6 cellular contexts compared by ENCODE assay signal in the genomic region with DNA sequence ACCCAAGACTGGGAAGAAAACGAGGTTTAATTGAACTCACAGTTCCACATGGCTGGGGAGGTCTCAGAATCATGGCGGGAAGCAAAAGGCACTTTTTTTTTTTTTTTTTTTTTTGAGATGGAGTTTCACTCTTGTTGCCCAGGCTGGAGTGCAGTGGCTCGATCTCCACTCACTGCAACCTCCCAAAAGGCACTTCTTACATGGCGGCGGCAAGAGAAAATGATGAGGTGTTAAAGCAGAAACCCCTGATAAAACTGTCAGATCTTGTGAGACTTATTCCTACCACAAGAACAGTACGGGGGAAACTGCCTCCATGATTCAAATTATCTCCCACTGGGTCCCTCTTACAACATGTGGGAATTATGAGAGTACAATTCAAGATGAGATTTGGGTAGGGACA. TPM values are rescaled to one million over a fixed set of nuclear protein-coding genes. Genes with fewer than 3 reads are reported as not detected.
DNase-seq lines count a peak whose midpoint lies in the region; ATAC-seq, FAIRE-seq and TF ChIP-seq lines count a peak whose summit lies in the region.
"Not testable (repeated sequence)": the region's sequence is repeated elsewhere in the genome, so short reads cannot be mapped to it uniquely, and the experiment has no call there.

No MANE protein-coding gene starts in this region.

- H3K9me3 ChIP-seq in H9 (ENCODE audit: control insufficient read depth, low read depth, low read length); lower lobe of right lung; spleen: not testable (repeated sequence)
- peaks cover 21% of the 10 kb centered on the region for H3K9me3 ChIP-seq in HUES6 (ENCODE audit: control insufficient read depth, insufficient read depth, low read depth, low read length)
- H3K9me3 ChIP-seq in SJSA1 (replicated peaks) = peaks cover 10% of the 10 kb centered on the region
- H3K9me3 ChIP-seq in H1 (ENCODE audit: insufficient read depth in 2 of 2, low read depth in 1 of 2, low read length in 1 of 2) = peaks cover 11 to 15% of the 10 kb centered on the region in 2 experiments

- H3K27ac ChIP-seq in H9 (ENCODE audit: insufficient read length, low read depth, low read length); H1 (ENCODE audit: low read depth, low read length); lower lobe of right lung; spleen: not testable (repeated sequence)
- H3K27ac ChIP-seq in HUES6 (ENCODE audit: low read depth, low read length) = 0 out of 2 replicates have a peak overlapping the region, but pooled peaks have one; percentile 19
- peak overlapping the region; percentile 65 for H3K27ac ChIP-seq in SJSA1

- H3K4me3 ChIP-seq in HUES6 (ENCODE audit: low read depth, low read length); SJSA1; H1 (ENCODE audit: extremely low read depth in 1 of 4, insufficient read depth in 2 of 4, low read depth in 3 of 4, low read length in 4 of 4); lower lobe of right lung; spleen: not testable (repeated sequence)

- not testable (repeated sequence) for H2BK12ac ChIP-seq in H9 (ENCODE audit: insufficient read length, low read depth, low read length); H1 (ENCODE audit: low read depth, low read length)

- not testable (repeated sequence) for H3K56ac ChIP-seq in H9 (ENCODE audit: insufficient read length, low read depth, low read length); H1 (replicated peaks; ENCODE audit: insufficient read length, low read depth, low read length)

- not testable (repeated sequence) for H3K27me3 ChIP-seq in H9 (ENCODE audit: insufficient read depth, low read length); HUES6 (ENCODE audit: control insufficient read depth, insufficient read depth, low read length); SJSA1 (replicated peaks); H1 (replicated peaks in 1 of 4; ENCODE audit: control insufficient read depth in 3 of 4, extremely low read depth in 1 of 4, insufficient read depth in 3 of 4, low read length in 3 of 4)
- H3K27me3 ChIP-seq in lower lobe of right lung (ENCODE audit: low read depth) (peaks cover 16% of the 10 kb centered on the region), spleen (replicated peaks in 1 of 7) (peaks cover 0 to 18% (median 0%) of the 10 kb centered on the region in 7 donors)

- not testable (repeated sequence) for H3K79me2 ChIP-seq in H9 (ENCODE audit: insufficient read depth, low read length); H1 (ENCODE audit: control insufficient read depth in 1 of 2, insufficient read depth in 2 of 2, low read length in 2 of 2)

- not testable (repeated sequence) for H2AFZ ChIP-seq in H9 (ENCODE audit: low read length); H1 (ENCODE audit: low read length)

- H3K4me1 ChIP-seq in H9 (ENCODE audit: insufficient read depth, low read length); HUES6 (ENCODE audit: control insufficient read depth, insufficient read depth, low read length); H1 (replicated peaks in 1 of 4; ENCODE audit: control insufficient read depth in 3 of 4, insufficient read depth in 4 of 4, low read length in 3 of 4); lower lobe of right lung; spleen: not testable (repeated sequence)
- H3K4me1 ChIP-seq in SJSA1 (replicated peaks) = peaks cover 15% of the 10 kb centered on the region

- H3K9me3 Mint-ChIP-seq in H9 = peaks cover 17 to 22% of the 10 kb centered on the region in 2 experiments

- not testable (repeated sequence) for H3K27me3 Mint-ChIP-seq in H9 (ENCODE audit: low read depth)

- POLR2A ChIA-PET in H1 (lab: Charles Lee; ENCODE audit: partially characterized antibody) = interaction anchor here (0.9 kb wide), 1 partner anchor 8 kb away, joined by 3 read pairs; the partner anchor contains the start of gene CARS1

- H3K36me3 Mint-ChIP-seq in H9 (ENCODE audit: insufficient read depth in 1 of 3, low read depth in 3 of 3) = peaks cover 7 to 23% (median 15%) of the 10 kb centered on the region in 3 experiments

- not testable (repeated sequence) for H4K91ac ChIP-seq in H9 (ENCODE audit: insufficient read length, low read depth, low read length); H1 (replicated peaks; ENCODE audit: insufficient read length, low read length)

- ATAC-seq in lower lobe of right lung = not testable (repeated sequence)

- CTCF ChIA-PET in H1 (lab: Charles Lee; ENCODE audit: partially characterized antibody) = not testable (repeated sequence)

- H3K4me3 Mint-ChIP-seq in H9 = not testable (repeated sequence)

- TF ChIP-seq POLR2A in H1 (IDR thresholded peaks at IDR 0.05; ENCODE audit: control extremely low read depth in 1 of 2, low read depth in 2 of 2, low read length in 2 of 2); spleen (IDR thresholded peaks at IDR 0.05): not testable (repeated sequence)

- not testable (repeated sequence) for H3K4ac ChIP-seq in H9 (ENCODE audit: low read depth, low read length); H1 (replicated peaks; ENCODE audit: insufficient read length, low read depth, low read length)

- no CpG with 5 or more reads among the region's 6 CpGs for WGBS in H9 (ENCODE audit: extremely low coverage, insufficient read length, low lambda C conversion rate)
- WGBS in H1 (ENCODE audit: extremely low coverage in 1 of 2, insufficient coverage in 1 of 2, insufficient read length in 1 of 2, insufficient replicate concordance in 2 of 2, low coverage in 1 of 2, low lambda C conversion rate in 2 of 2, missing lambda C conversion rate in 1 of 2), 2 experiments = 92% methylated on average over 5 of the region's 6 CpGs; no CpG with 5 or more reads in 1 of the 2 experiments
- WGBS in spleen, 5 donors = 87 to 94% (median 92%) methylated on average over 6 of the region's 6 CpGs

- not testable (repeated sequence) for TF ChIP-seq CTCF in H9 (conservative IDR thresholded peaks at IDR 0.05); H1 (IDR thresholded peaks at IDR 0.05; ENCODE audit: control extremely low read depth in 1 of 3, insufficient read depth in 1 of 3, low read depth in 1 of 3, low read length in 3 of 3); lower lobe of right lung (IDR thresholded peaks at IDR 0.05); spleen (IDR thresholded peaks at IDR 0.05 in 8 of 11, conservative IDR thresholded peaks at IDR 0.05 in 3 of 11)

- not testable (repeated sequence) for H2BK120ac ChIP-seq in H9 (ENCODE audit: low read depth, low read length, poor library complexity, severe bottlenecking); H1 (replicated peaks; ENCODE audit: low read depth, low read length)

- not testable (repeated sequence) for H3K23me2 ChIP-seq in H9 (ENCODE audit: insufficient read length, low read depth, low read length, poor library complexity, severe bottlenecking); H1 (ENCODE audit: low read depth, low read length)

- H3K79me1 ChIP-seq in H9 (ENCODE audit: insufficient read depth, low read depth, low read length, poor library complexity, severe bottlenecking); H1 (ENCODE audit: low read depth, low read length): not testable (repeated sequence)

- H4K5ac ChIP-seq in H9 (ENCODE audit: insufficient read length, low read depth, low read length); H1 (ENCODE audit: insufficient read length, low read depth, low read length): not testable (repeated sequence)

- H3T11ph ChIP-seq in H9 (ENCODE audit: low read length) = not testable (repeated sequence)

- TF ChIP-seq RAD21 in H1 (IDR thresholded peaks at IDR 0.05 in 1 of 2, conservative IDR thresholded peaks at IDR 0.05 in 1 of 2; ENCODE audit: low read depth in 2 of 2, low read length in 2 of 2) = not testable (repeated sequence)

- not testable (repeated sequence) for H3K23ac ChIP-seq in H9 (ENCODE audit: insufficient read length, low read depth, low read length); H1 (ENCODE audit: insufficient read length)

- not testable (repeated sequence) for H2BK15ac ChIP-seq in H9 (ENCODE audit: low read depth, low read length); H1 (ENCODE audit: low read length)

- H2BK5ac ChIP-seq in H9 (ENCODE audit: insufficient read length, low read length); H1 (ENCODE audit: low read depth, low read length): not testable (repeated sequence)

- H3K9ac ChIP-seq in H9 (ENCODE audit: extremely low read depth, insufficient read length, low read length); HUES6 (ENCODE audit: low read length); H1 (replicated peaks in 1 of 4; ENCODE audit: extremely low read depth in 1 of 4, low read depth in 3 of 4, low read length in 3 of 4): not testable (repeated sequence)

- not testable (repeated sequence) for H4K20me1 ChIP-seq in H9 (ENCODE audit: control insufficient read depth, insufficient read depth, insufficient read length); H1 (replicated peaks in 1 of 2; ENCODE audit: control insufficient read depth in 1 of 2, insufficient read depth in 2 of 2, low read length in 2 of 2)

- not testable (repeated sequence) for H3K18ac ChIP-seq in H9 (ENCODE audit: insufficient read length, low read depth, low read length); H1 (ENCODE audit: extremely low read depth, low read length)

- H4K8ac ChIP-seq in H9 (replicated peaks; ENCODE audit: insufficient read length, low read depth, low read length); H1 (ENCODE audit: extremely low read depth, insufficient read depth, low read length): not testable (repeated sequence)

- H2BK20ac ChIP-seq in H9 (ENCODE audit: low read depth, low read length, poor library complexity, severe bottlenecking); H1 (ENCODE audit: low read length): not testable (repeated sequence)

- H3K36me3 ChIP-seq in HUES6 (ENCODE audit: control insufficient read depth, insufficient read depth, low read length); SJSA1; H1 (ENCODE audit: control insufficient read depth in 2 of 4, insufficient read depth in 4 of 4, low read length in 3 of 4); lower lobe of right lung; spleen: not testable (repeated sequence)

- H3K14ac ChIP-seq in H9 (ENCODE audit: insufficient read depth, low read length); H1 (ENCODE audit: insufficient read length): not testable (repeated sequence)

- not testable (repeated sequence) for H3K4me2 ChIP-seq in H9 (ENCODE audit: insufficient read depth, insufficient read length, low read length); H1 (ENCODE audit: insufficient read depth in 1 of 2, low read depth in 2 of 2, low read length in 2 of 2)

- not testable (repeated sequence) for TF ChIP-seq EP300 in H1 (IDR thresholded peaks at IDR 0.05; ENCODE audit: borderline replicate concordance in 1 of 2, low read depth in 2 of 2, low read length in 2 of 2)

- H3K4me1 Mint-ChIP-seq in H9 = peaks cover 19 to 20% of the 10 kb centered on the region in 2 experiments

- intact Hi-C loops in lower lobe of right lung (cut with DNase I); spleen (cut with DNase I; ENCODE audit: low total_unique reads): not testable (repeated sequence)

- not testable (repeated sequence) for FAIRE-seq in H1 (lab: Jason Lieb, UNC)

- H2AK5ac ChIP-seq in H9 (ENCODE audit: insufficient read length, low read length); H1 (ENCODE audit: low read depth, low read length): not testable (repeated sequence)

- not testable (repeated sequence) for DNase-seq in H9; SJSA1 (ENCODE audit: low read depth in 1 of 2, low spot score in 2 of 2); H1 (ENCODE audit: low read depth in 1 of 2, low spot score in 2 of 2)
- DNase-seq in lower lobe of right lung (peak; percentile 4), spleen (peak; percentile 1)

- H3K27ac Mint-ChIP-seq in H9 = peak overlapping the region in 2 of 3 experiments; percentile 71 to 90; a peak in 4 of 7 replicates

RNA-seq across cellular contexts. Expression of gene CARS1, which starts 7.5 kb away (rescaled TPM):
- 82.5 and 92.3 TPM in 2 replicates for total RNA-seq in H9 (2021)
- 34.9 and 57.6 TPM in 2 replicates for total RNA-seq in SJSA1 (2014; rRNA removed; shearing (Covaris generic))
- 89.4 and 100 TPM in 2 replicates for total RNA-seq in H1 (2021; fragmentation: NEBNext Ultra II Directional; extraction: Animal tissue kit (Norgen Biotek cat#: 25700))
- polyA plus RNA-seq in H1 (2011; rRNA removed) = 44.1 and 52.2 TPM in 2 replicates
- 80.1 TPM for polyA plus RNA-seq in H1 (2011; cell fraction: cytosol; rRNA removed)
- 153 TPM for polyA plus RNA-seq in H1 (2011; cell fraction: nucleus; rRNA removed)
- polyA plus RNA-seq in H1 (2012, experiment 1 of 2) = 66.9 to 85.6 TPM (median 81.2 TPM) in 4 replicates
- polyA plus RNA-seq in H1 (2012, experiment 2 of 2) = 40.9 TPM
- 50.9 TPM for polyA plus RNA-seq in H1 (2013, experiment 1 of 2)
- polyA plus RNA-seq in H1 (2013, experiment 2 of 2) = 47.6 TPM
- polyA minus RNA-seq in H1 (2011; rRNA and poly(A)+ RNA removed) = 61.8 and 68.1 TPM in 2 replicates
- polyA minus RNA-seq in H1 (2011; cell fraction: cytosol; rRNA and poly(A)+ RNA removed) = 33.2 TPM
- 83.4 TPM for polyA minus RNA-seq in H1 (2011; cell fraction: nucleus; rRNA and poly(A)+ RNA removed)
- 40.2 TPM for total RNA-seq in lower lobe of right lung
- 10 to 100 TPM; 32.7 to 64.9 (median 39.0) TPM for total RNA-seq in spleen
- polyA plus RNA-seq in spleen = 10 to 100 TPM; 18.6 to 27.5 (median 24.0) TPM
